ENCODE assay signal across 11 cellular contexts in genomic region chr19:8304841-8305621, GRCh38. TPM values are rescaled to one million over a fixed set of nuclear protein-coding genes. Genes with fewer than 3 reads are reported as not detected.
DNase-seq lines count a peak whose midpoint lies in the region; ATAC-seq and TF ChIP-seq lines count a peak whose summit lies in the region.
"Had no signal": no experiment of that assay in that cellular context is flagged by ENCODE, and none has a peak within 500 bp of the region (broad histone marks: within the 10 kb centered on the region; RNA-seq: fewer than 3 reads in every experiment).

No MANE protein-coding gene starts in this region.

- H3K27me3 Mint-ChIP-seq in brain, result peaks cover 6% of the 10 kb centered on the region
- H3K27me3 Mint-ChIP-seq: activated naive CD4-positive, alpha-beta T cell treated with anti-CD3 and anti-CD28 coated beads, Interleukin-2, amount 50 U/mL, for 24 hours; naive B cell had no signal

- TF ChIP-seq POLR2A in ovary (IDR thresholded peaks at IDR 0.05), result no peak

- ATAC-seq in HG02678 (IDR thresholded peaks at IDR 0.05; ENCODE audit: unreplicated experiment), result no peak

- H3K9me3 ChIP-seq in ovary, result no peaks in the 10 kb centered on the region

- H3K4me3 ChIP-seq in ovary, result no peak overlapping the region

- peaks cover 25% of the 10 kb centered on the region for H3K36me3 Mint-ChIP-seq in brain
- H3K36me3 Mint-ChIP-seq: naive B cell had no signal

- H3K27ac ChIP-seq in ovary, result no peak overlapping the region

- no peaks in the 10 kb centered on the region for H3K36me3 ChIP-seq in ovary

- intact Hi-C loops in ovary (cut with DNase I), result no loop called here

- no peaks in the 10 kb centered on the region for H3K9me3 Mint-ChIP-seq in brain
- H3K9me3 Mint-ChIP-seq: activated naive CD4-positive, alpha-beta T cell treated with anti-CD3 and anti-CD28 coated beads, Interleukin-2, amount 50 U/mL, for 24 hours; naive B cell had no signal

- DNase-seq in ELF-1 (ENCODE audit: low read depth, low spot score) (peak; percentile 96), NCI-H1048 (lab: John Stamatoyannopoulos, UW) (peak; percentile 27), ovary (peak in 4 of 5 donors; percentile 10 to 56 (median 27)), NCI-H446 (lab: John Stamatoyannopoulos, UW) (no peak), superior temporal gyrus (ENCODE audit: extremely low spot score) (no peak)
- DNase-seq in stimulated activated naive CD4-positive, alpha-beta T cell treated with Interleukin-2 at 50 U/mL for 16 hours (lab: John Stamatoyannopoulos, UW), result no peak
- DNase-seq: KBM-7, naive B cell had no signal

- peaks cover 7% of the 10 kb centered on the region for H3K4me1 ChIP-seq in ovary (ENCODE audit: insufficient read depth)

- TF ChIP-seq CTCF in brain (conservative IDR thresholded peaks at IDR 0.05) (no peak), ovary (IDR thresholded peaks at IDR 0.05) (no peak)

- H3K4me3 Mint-ChIP-seq in brain, result peak overlapping the region in 1 of 5 experiments; percentile 24
- H3K4me3 Mint-ChIP-seq: activated naive CD4-positive, alpha-beta T cell treated with anti-CD3 and anti-CD28 coated beads, Interleukin-2, amount 50 U/mL, for 24 hours had no signal

- H3K4me1 Mint-ChIP-seq in brain, result peaks cover 51% of the 10 kb centered on the region

- TF ChIP-seq EP300 in ovary (IDR thresholded peaks at IDR 0.05), result no peak

- no peaks in the 10 kb centered on the region for H3K27me3 ChIP-seq in ovary

- peak overlapping the region in 3 of 5 experiments; percentile 34 to 64 (median 43) for H3K27ac Mint-ChIP-seq in brain
- H3K27ac Mint-ChIP-seq: activated naive CD4-positive, alpha-beta T cell treated with anti-CD3 and anti-CD28 coated beads, Interleukin-2, amount 50 U/mL, for 24 hours had no signal

- WGBS in ovary, 3 donors, result 78 to 82% (median 79%) methylated on average over 33 of the region's 33 CpGs

RNA-seq across cellular contexts. Expression of gene CD320, which starts 3.1 kb away (rescaled TPM):
- polyA plus RNA-seq in brain (ENCODE audit: insufficient read depth, low read depth, low replicate concordance) (131 TPM), ovary (10 to 100 TPM in 1 of 2 donors, 1 to 10 TPM in 1; 1.9 to 34.3 TPM)
- 10 to 100 TPM; 16.0 to 57.0 (median 34.2) TPM for total RNA-seq in ovary

RNA-seq across cellular contexts. Expression of gene NDUFA7, which starts 16.1 kb away (rescaled TPM):
- 370 TPM for polyA plus RNA-seq in brain (ENCODE audit: insufficient read depth, low read depth, low replicate concordance)
- 10 to 100 TPM in 6 of 7 donors, 1 to 10 TPM in 1; 7.7 to 48.0 (median 30.2) TPM for total RNA-seq in ovary
- polyA plus RNA-seq in ovary, result 10 to 100 TPM; 25.4 to 63.7 TPM

RNA-seq across cellular contexts. Expression of gene RPS28, which starts 16.3 kb away (rescaled TPM):
- polyA plus RNA-seq in brain (ENCODE audit: insufficient read depth, low read depth, low replicate concordance), result 2,519 TPM
- 1,000 to 10,000 TPM in 6 of 7 donors, 100 to 1,000 TPM in 1; 749 to 2,713 (median 2,209) TPM for total RNA-seq in ovary
- polyA plus RNA-seq in ovary, result 100 to 1,000 TPM in 1 of 2 donors, 10 to 100 TPM in 1; 47.7 to 795 TPM

RNA-seq across cellular contexts. Expression of gene KANK3, which starts 38.0 kb away (rescaled TPM):
- polyA plus RNA-seq in brain (ENCODE audit: insufficient read depth, low read depth, low replicate concordance) (3.2 TPM), ovary (1 to 10 TPM in 1 of 2 donors, under 1 TPM in 1; 0.73 to 9.7 TPM)
- 10 to 100 TPM in 1 of 7 donors, 1 to 10 TPM in 6; 3.3 to 11.7 (median 4.3) TPM for total RNA-seq in ovary

RNA-seq across cellular contexts. Expression of gene ANGPTL4, which starts 58.9 kb away (rescaled TPM):
- polyA plus RNA-seq in brain (ENCODE audit: insufficient read depth, low read depth, low replicate concordance) (23.4 TPM), ovary (10 to 100 TPM in 1 of 2 donors, 1 to 10 TPM in 1; 3.0 to 11.7 TPM)
- total RNA-seq in ovary, result 10 to 100 TPM in 3 of 7 donors, 1 to 10 TPM in 3, under 1 TPM in 1; 0.71 to 35.0 (median 2.1) TPM

Comparison
In these comparisons a context has a peak if more than half of its experiments do, and no peak if none do; other contexts are left out.
1. DNase-seq: peak in ELF-1 (single experiment), NCI-H1048 (single experiment) and ovary (4 of 5); none in NCI-H446 (0 of 2), stimulated activated naive CD4-positive, alpha-beta T cell treated with Interleukin-2 at 50 U/mL for 16 hours (single experiment) and superior temporal gyrus (single experiment).